ENCODE assay signal across 1 cellular context in the genomic region with DNA sequence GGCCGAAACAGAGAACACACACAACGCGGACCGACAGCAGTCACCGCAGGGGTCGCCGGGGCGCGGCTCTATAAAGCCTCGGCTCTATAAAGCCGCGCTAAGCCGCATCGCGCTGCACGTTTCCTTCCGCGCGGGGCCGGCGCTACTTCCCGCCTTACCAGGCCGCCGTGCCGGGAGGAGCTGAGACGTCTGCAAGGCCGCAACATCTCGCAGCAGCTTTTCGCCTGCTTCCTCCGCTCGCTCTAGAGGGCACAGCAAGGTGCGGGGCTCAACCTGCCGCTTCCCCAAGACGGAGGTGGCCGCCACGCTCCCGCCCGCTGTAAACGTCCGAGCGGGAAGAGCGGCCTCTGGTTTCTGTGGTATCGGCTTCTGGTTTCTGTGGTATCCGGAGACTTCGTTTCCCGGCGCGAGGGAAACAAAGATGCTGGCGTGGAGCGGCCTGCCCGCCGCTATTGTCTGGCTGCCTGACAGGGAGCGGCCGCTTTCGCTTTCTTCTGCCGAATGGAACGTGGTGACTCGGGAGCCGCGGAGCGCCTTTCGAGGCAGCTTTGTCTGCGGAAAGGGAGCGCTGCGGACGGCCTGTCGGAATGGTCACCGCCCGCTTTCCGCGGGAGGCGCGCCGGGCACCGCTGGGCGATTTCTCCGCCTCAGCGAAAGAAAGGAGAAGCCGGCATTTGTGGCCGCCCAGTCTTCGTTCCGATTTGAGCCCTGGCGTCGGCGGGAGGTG.
TF ChIP-seq lines count a peak whose summit lies in the region.

No MANE protein-coding gene starts in this region.

TF ChIP-seq in WTC11, 78 proteins besides CTCF, POLR2A, EP300 and RAD21 (continued from another document):
- TF ChIP-seq, protein P1, sequence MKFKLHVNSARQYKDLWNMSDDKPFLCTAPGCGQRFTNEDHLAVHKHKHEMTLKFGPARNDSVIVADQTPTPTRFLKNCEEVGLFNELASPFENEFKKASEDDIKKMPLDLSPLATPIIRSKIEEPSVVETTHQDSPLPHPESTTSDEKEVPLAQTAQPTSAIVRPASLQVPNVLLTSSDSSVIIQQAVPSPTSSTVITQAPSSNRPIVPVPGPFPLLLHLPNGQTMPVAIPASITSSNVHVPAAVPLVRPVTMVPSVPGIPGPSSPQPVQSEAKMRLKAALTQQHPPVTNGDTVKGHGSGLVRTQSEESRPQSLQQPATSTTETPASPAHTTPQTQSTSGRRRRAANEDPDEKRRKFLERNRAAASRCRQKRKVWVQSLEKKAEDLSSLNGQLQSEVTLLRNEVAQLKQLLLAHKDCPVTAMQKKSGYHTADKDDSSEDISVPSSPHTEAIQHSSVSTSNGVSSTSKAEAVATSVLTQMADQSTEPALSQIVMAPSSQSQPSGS (CRISPR knock-in tag; IDR thresholded peaks at IDR 0.05; ENCODE audit: borderline replicate concordance, low read depth) = peak; percentile 63; the same call in 1 of the 2 replicates
- TF ChIP-seq ZNF232 (CRISPR knock-in tag; IDR thresholded peaks at IDR 0.05) (peak; percentile 90), ZBTB21 (CRISPR knock-in tag; IDR thresholded peaks at IDR 0.05; ENCODE audit: borderline replicate concordance) (peak; percentile 93; the same call in 1 of the 2 replicates), ZNF138 (CRISPR knock-in tag; conservative IDR thresholded peaks at IDR 0.05) (peak; percentile 95), E2F1 (CRISPR knock-in tag; IDR thresholded peaks at IDR 0.05) (peak; percentile 83; the same call in 1 of the 2 replicates), FOXK1 (CRISPR knock-in tag; IDR thresholded peaks at IDR 0.05) (peak; percentile 88), FOXP1 (CRISPR knock-in tag; IDR thresholded peaks at IDR 0.05; ENCODE audit: borderline replicate concordance) (peak; percentile 92; the same call in 1 of the 2 replicates), ZBTB43 (CRISPR knock-in tag; IDR thresholded peaks at IDR 0.05) (peak; percentile 83; the same call in 1 of the 2 replicates), EMX1 (CRISPR knock-in tag; IDR thresholded peaks at IDR 0.05) (no peak), ELF4 (CRISPR knock-in tag; IDR thresholded peaks at IDR 0.05; ENCODE audit: low read depth) (peak; percentile 73; the same call in 1 of the 2 replicates), JUN (CRISPR knock-in tag; IDR thresholded peaks at IDR 0.05) (peak; percentile 91; the same call in 1 of the 2 replicates), CBFB (CRISPR knock-in tag; IDR thresholded peaks at IDR 0.05; ENCODE audit: low read depth) (peak; percentile 80; the same call in 1 of the 2 replicates)
- TF ChIP-seq, protein P2, sequence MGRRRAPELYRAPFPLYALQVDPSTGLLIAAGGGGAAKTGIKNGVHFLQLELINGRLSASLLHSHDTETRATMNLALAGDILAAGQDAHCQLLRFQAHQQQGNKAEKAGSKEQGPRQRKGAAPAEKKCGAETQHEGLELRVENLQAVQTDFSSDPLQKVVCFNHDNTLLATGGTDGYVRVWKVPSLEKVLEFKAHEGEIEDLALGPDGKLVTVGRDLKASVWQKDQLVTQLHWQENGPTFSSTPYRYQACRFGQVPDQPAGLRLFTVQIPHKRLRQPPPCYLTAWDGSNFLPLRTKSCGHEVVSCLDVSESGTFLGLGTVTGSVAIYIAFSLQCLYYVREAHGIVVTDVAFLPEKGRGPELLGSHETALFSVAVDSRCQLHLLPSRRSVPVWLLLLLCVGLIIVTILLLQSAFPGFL (CRISPR knock-in tag; IDR thresholded peaks at IDR 0.05; ENCODE audit: borderline replicate concordance) = no peak
- TF ChIP-seq, protein P3, sequence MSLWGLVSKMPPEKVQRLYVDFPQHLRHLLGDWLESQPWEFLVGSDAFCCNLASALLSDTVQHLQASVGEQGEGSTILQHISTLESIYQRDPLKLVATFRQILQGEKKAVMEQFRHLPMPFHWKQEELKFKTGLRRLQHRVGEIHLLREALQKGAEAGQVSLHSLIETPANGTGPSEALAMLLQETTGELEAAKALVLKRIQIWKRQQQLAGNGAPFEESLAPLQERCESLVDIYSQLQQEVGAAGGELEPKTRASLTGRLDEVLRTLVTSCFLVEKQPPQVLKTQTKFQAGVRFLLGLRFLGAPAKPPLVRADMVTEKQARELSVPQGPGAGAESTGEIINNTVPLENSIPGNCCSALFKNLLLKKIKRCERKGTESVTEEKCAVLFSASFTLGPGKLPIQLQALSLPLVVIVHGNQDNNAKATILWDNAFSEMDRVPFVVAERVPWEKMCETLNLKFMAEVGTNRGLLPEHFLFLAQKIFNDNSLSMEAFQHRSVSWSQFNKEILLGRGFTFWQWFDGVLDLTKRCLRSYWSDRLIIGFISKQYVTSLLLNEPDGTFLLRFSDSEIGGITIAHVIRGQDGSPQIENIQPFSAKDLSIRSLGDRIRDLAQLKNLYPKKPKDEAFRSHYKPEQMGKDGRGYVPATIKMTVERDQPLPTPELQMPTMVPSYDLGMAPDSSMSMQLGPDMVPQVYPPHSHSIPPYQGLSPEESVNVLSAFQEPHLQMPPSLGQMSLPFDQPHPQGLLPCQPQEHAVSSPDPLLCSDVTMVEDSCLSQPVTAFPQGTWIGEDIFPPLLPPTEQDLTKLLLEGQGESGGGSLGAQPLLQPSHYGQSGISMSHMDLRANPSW (CRISPR knock-in tag; conservative IDR thresholded peaks at IDR 0.05; ENCODE audit: low read depth) = no peak
